Comparison of ENCODE assay signal across 8 cellular contexts in the genomic region with DNA sequence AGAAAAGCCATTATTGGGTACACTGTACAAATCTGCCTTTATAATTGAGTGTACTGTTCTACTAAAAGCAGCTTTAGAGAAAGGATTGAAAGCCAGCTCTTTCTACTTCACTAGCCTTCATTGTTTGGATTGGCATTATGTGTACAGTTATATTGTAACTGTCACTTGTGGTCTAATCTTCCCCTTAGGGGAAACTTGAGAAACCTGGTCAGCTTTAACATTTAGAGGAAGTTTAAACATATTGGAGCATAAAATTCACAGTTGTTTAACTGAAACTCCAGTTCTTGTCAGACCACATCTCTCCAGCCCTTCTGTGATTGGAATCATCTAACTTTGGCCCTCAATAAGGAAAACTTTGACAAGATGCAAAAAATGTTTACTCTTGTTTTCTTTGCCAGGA. TPM values are rescaled to one million over a fixed set of nuclear protein-coding genes. Genes with fewer than 3 reads are reported as not detected.
A peak's percentile ranks its signal among the peaks of the same experiment; 100 is the strongest.
DNase-seq lines count a peak whose midpoint lies in the region; ATAC-seq and TF ChIP-seq lines count a peak whose summit lies in the region.

No MANE protein-coding gene starts in this region.

- H3K9me3 Mint-ChIP-seq in CD4-positive, CD25-positive, alpha-beta regulatory T cell = no peaks in the 10 kb centered on the region
- H3K9me3 Mint-ChIP-seq in stimulated activated naive CD8-positive, alpha-beta T cell treated with anti-CD3 and anti-CD28 coated beads, Interleukin-15, Interleukin-2, amounts not matched to agents 100 ng/mL and 50 ng/mL, for 24 hours = no peaks in the 10 kb centered on the region

- peaks cover 46 to 90% (median 80%) of the 10 kb centered on the region in 4 donors for H3K4me1 Mint-ChIP-seq in CD4-positive, CD25-positive, alpha-beta regulatory T cell
- peaks cover 93% of the 10 kb centered on the region for H3K4me1 Mint-ChIP-seq in stimulated activated naive CD8-positive, alpha-beta T cell treated with anti-CD3 and anti-CD28 coated beads, Interleukin-15, Interleukin-2, amounts not matched to agents 100 ng/mL and 50 ng/mL, for 24 hours (ENCODE audit: low read depth)

- peaks cover 63% of the 10 kb centered on the region for H3K4me1 ChIP-seq in CD4-positive, CD25-positive, alpha-beta regulatory T cell (ENCODE audit: control insufficient read depth, insufficient read depth, low read length, poor library complexity, severe bottlenecking)
- H3K4me1 ChIP-seq in breast epithelium = peaks cover 0 to 8% of the 10 kb centered on the region in 2 donors

- no peaks in the 10 kb centered on the region for H3K36me3 Mint-ChIP-seq in CD4-positive, CD25-positive, alpha-beta regulatory T cell
- peaks cover 18% of the 10 kb centered on the region for H3K36me3 Mint-ChIP-seq in stimulated activated naive CD8-positive, alpha-beta T cell treated with anti-CD3 and anti-CD28 coated beads, Interleukin-15, Interleukin-2, amounts not matched to agents 100 ng/mL and 50 ng/mL, for 24 hours (ENCODE audit: low read depth)

- no peaks in the 10 kb centered on the region for H3K27me3 Mint-ChIP-seq in CD4-positive, CD25-positive, alpha-beta regulatory T cell
- no peaks in the 10 kb centered on the region for H3K27me3 Mint-ChIP-seq in stimulated activated naive CD8-positive, alpha-beta T cell treated with anti-CD3 and anti-CD28 coated beads, Interleukin-15, Interleukin-2, amounts not matched to agents 100 ng/mL and 50 ng/mL, for 24 hours

- no peaks in the 10 kb centered on the region for H3K36me3 ChIP-seq in CD4-positive, CD25-positive, alpha-beta regulatory T cell (ENCODE audit: control insufficient read depth, insufficient read depth, low read length)
- H3K36me3 ChIP-seq in breast epithelium = no peaks in the 10 kb centered on the region

- H3K9me3 ChIP-seq in CD4-positive, CD25-positive, alpha-beta regulatory T cell (ENCODE audit: control insufficient read depth in 2 of 2, low read length in 2 of 2) = no peaks in the 10 kb centered on the region
- H3K9me3 ChIP-seq in breast epithelium = no peaks in the 10 kb centered on the region

- DNase-seq in CD4-positive, CD25-positive, alpha-beta regulatory T cell = no peak
- peak; percentile 77 for DNase-seq in KBM-7
- no peak for DNase-seq in breast epithelium (ENCODE audit: low spot score in 2 of 2)
- no peak for DNase-seq in DMS114 treated with DMSO at 0.1 percent for 48 hours (lab: John Stamatoyannopoulos, UW; ENCODE audit: unreplicated experiment)
- DNase-seq in OCI-M2 (lab: John Stamatoyannopoulos, UW; ENCODE audit: unreplicated experiment) = no peak

- peak overlapping the region; percentile 70 for H3K27ac ChIP-seq in CD4-positive, CD25-positive, alpha-beta regulatory T cell (ENCODE audit: insufficient read depth, low read length, poor library complexity, severe bottlenecking)
- peak overlapping the region; percentile 54 to 63 for H3K27ac ChIP-seq in breast epithelium

- no peaks in the 10 kb centered on the region for H3K27me3 ChIP-seq in CD4-positive, CD25-positive, alpha-beta regulatory T cell (ENCODE audit: control insufficient read depth, insufficient read depth, low read length)
- H3K27me3 ChIP-seq in breast epithelium = no peaks in the 10 kb centered on the region

- TF ChIP-seq CTCF in breast epithelium (IDR thresholded peaks at IDR 0.05) = no peak

- no peak for TF ChIP-seq POLR2A in breast epithelium (IDR thresholded peaks at IDR 0.05)

- intact Hi-C loops in breast epithelium (cut with DNase I; ENCODE audit: low total_unique reads) = no loop called here

- ATAC-seq in CD4-positive, CD25-positive, alpha-beta regulatory T cell (ENCODE audit: low read depth in 2 of 2) = no peak
- ATAC-seq in GM19452 (IDR thresholded peaks at IDR 0.05; ENCODE audit: unreplicated experiment) (peak; percentile 64), HG02938 (IDR thresholded peaks at IDR 0.05; ENCODE audit: unreplicated experiment) (no peak)

- peak overlapping the region in 2 of 3 donors; percentile 90 to 92 for H3K27ac Mint-ChIP-seq in CD4-positive, CD25-positive, alpha-beta regulatory T cell
- peak overlapping the region; percentile 89 for H3K27ac Mint-ChIP-seq in stimulated activated naive CD8-positive, alpha-beta T cell treated with anti-CD3 and anti-CD28 coated beads, Interleukin-15, Interleukin-2, amounts not matched to agents 100 ng/mL and 50 ng/mL, for 24 hours

- in situ Hi-C loops in KBM-7 (cut with MboI; ENCODE audit: low pct_unique_long_range_greater_than_20kb, low sequenced_read_pairs) = no loop called here

- H3K4me3 ChIP-seq in CD4-positive, CD25-positive, alpha-beta regulatory T cell (ENCODE audit: low read depth, low read length) = peak overlapping the region; percentile 30
- no peak overlapping the region for H3K4me3 ChIP-seq in breast epithelium

- H3K4me3 Mint-ChIP-seq in CD4-positive, CD25-positive, alpha-beta regulatory T cell = peak overlapping the region in 2 of 4 donors; percentile 30 to 45
- H3K4me3 Mint-ChIP-seq in stimulated activated naive CD8-positive, alpha-beta T cell treated with anti-CD3 and anti-CD28 coated beads, Interleukin-15, Interleukin-2, amounts not matched to agents 100 ng/mL and 50 ng/mL, for 24 hours = peak overlapping the region; percentile 55

RNA-seq across cellular contexts. Expression of a gene that starts 24.6 kb away (rescaled TPM):
- 366 TPM for total RNA-seq in CD4-positive, CD25-positive, alpha-beta regulatory T cell
- polyA plus RNA-seq in CD4-positive, CD25-positive, alpha-beta regulatory T cell = 100 to 1,000 TPM in 2 of 4 donors, 10 to 100 TPM in 2; 75.9 to 127 (median 109) TPM
- 100 to 1,000 TPM; 193 to 429 (median 275) TPM for total RNA-seq in breast epithelium
